ENCODE assay signal across 11 cellular contexts in the genomic region with DNA sequence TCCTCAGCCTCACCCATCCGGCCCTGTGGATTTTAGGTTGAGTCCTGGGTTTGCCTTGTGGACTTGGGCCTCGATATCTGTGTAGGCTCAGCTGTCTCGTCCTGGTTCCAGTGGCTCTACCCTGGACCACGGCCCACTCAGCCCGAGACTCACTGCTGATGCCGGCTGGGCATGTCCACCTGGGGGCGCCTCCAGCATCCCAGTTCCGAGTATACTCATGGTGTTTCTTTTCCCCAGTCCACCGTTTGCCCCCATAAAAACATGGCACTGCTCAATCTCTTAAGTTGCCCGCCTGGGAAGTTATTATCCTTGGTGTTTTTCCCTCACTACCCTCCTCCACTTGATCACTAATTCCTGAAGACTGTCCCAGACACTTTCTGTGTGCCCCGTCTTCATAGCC.
A peak's percentile ranks its signal among the peaks of the same experiment; 100 is the strongest.
DNase-seq lines count a peak whose midpoint lies in the region; ATAC-seq, FAIRE-seq and TF ChIP-seq lines count a peak whose summit lies in the region.
"Had no signal": no experiment of that assay in that cellular context is flagged by ENCODE, and none has a peak within 500 bp of the region (broad histone marks: within the 10 kb centered on the region; RNA-seq: fewer than 3 reads in every experiment).

No MANE protein-coding gene starts in this region.

- H3K4me1 Mint-ChIP-seq in endodermal cell: peaks cover 36% of the 10 kb centered on the region

- H3K27me3 Mint-ChIP-seq in endodermal cell (ENCODE audit: insufficient read depth): no peaks in the 10 kb centered on the region
- H3K27me3 Mint-ChIP-seq: T-cell had no signal

- ATAC-seq in lower lobe of right lung (peak; percentile 37 to 46), GM21447 (IDR thresholded peaks at IDR 0.05; ENCODE audit: unreplicated experiment) (no peak)
- ATAC-seq: T-cell had no signal

- H3K27ac Mint-ChIP-seq in endodermal cell: no peak overlapping the region
- H3K27ac Mint-ChIP-seq: T-cell had no signal

- no peaks in the 10 kb centered on the region for H3K4me1 ChIP-seq in endodermal cell (ENCODE audit: control insufficient read depth, insufficient read depth, low read length)
- H3K4me1 ChIP-seq in lower lobe of right lung: peaks cover 36% of the 10 kb centered on the region

- TF ChIP-seq CTCF in NB4 (IDR thresholded peaks at IDR 0.05; ENCODE audit: low read depth, low read length) (peak; percentile 26), endodermal cell (conservative IDR thresholded peaks at IDR 0.05) (peak; percentile 80), lower lobe of right lung (IDR thresholded peaks at IDR 0.05) (peak; percentile 31)

- no peaks in the 10 kb centered on the region for H3K9me3 Mint-ChIP-seq in endodermal cell
- H3K9me3 Mint-ChIP-seq: T-cell had no signal

- H3K9me3 ChIP-seq in endodermal cell (ENCODE audit: control insufficient read depth, low read length) (no peaks in the 10 kb centered on the region), lower lobe of right lung (no peaks in the 10 kb centered on the region)

- WGBS in endodermal cell (ENCODE audit: insufficient coverage in 1 of 2, insufficient read length in 1 of 2), 2 experiments: 82 to 86% methylated on average over 8 to 11 of the region's 11 CpGs

- peaks cover 6% of the 10 kb centered on the region for H3K36me3 Mint-ChIP-seq in endodermal cell (ENCODE audit: low read depth)

- no peaks in the 10 kb centered on the region for H3K27me3 ChIP-seq in endodermal cell (ENCODE audit: control insufficient read depth, insufficient read depth, low read length, poor library complexity, severe bottlenecking)
- no peaks in the 10 kb centered on the region for H3K27me3 ChIP-seq in lower lobe of right lung (ENCODE audit: low read depth)

- H3K9ac ChIP-seq in endodermal cell (ENCODE audit: extremely low read depth, low read length, poor library complexity, severe bottlenecking): no peak overlapping the region

- TF ChIP-seq POLR2A in NB4 (IDR thresholded peaks at IDR 0.05; ENCODE audit: extremely low read depth, insufficient read length): no peak
- no peak for TF ChIP-seq POLR2A in H54 (IDR thresholded peaks at IDR 0.05; ENCODE audit: low read depth, low read length)

- H3K4me3 ChIP-seq in NB4 (ENCODE audit: low read depth, low read length): no peak overlapping the region
- no peak overlapping the region for H3K4me3 ChIP-seq in endodermal cell (ENCODE audit: low read length)
- no peak overlapping the region for H3K4me3 ChIP-seq in lower lobe of right lung

- no peak overlapping the region for H3K27ac ChIP-seq in endodermal cell (ENCODE audit: low read depth, low read length)
- H3K27ac ChIP-seq in lower lobe of right lung: no peak overlapping the region

- no peaks in the 10 kb centered on the region for H3K36me3 ChIP-seq in endodermal cell (ENCODE audit: control insufficient read depth, insufficient read depth, low read length)
- H3K36me3 ChIP-seq in lower lobe of right lung: no peaks in the 10 kb centered on the region

- no peak for FAIRE-seq in H54 (lab: Jason Lieb, UNC)
- FAIRE-seq: G401.6 had no signal

- DNase-seq in Daoy (ENCODE audit: low read depth): peak; percentile 37
- DNase-seq in NB4 (ENCODE audit: low read depth): no peak
- peak; percentile 89 for DNase-seq in endodermal cell
- DNase-seq in lower lobe of right lung: no peak
- no peak for DNase-seq in H54 (ENCODE audit: insufficient read length, low spot score)
- no peak for DNase-seq in stimulated activated CD4-positive, alpha-beta T cell treated with anti-CD3 and anti-CD28 coated beads, Interleukin-15, amount 100 ng/mL, for 24 hours
- DNase-seq in stimulated activated CD8-positive, alpha-beta memory T cell treated with anti-CD3 and anti-CD28 coated beads, Interleukin-4, amount 100 ng/mL, for 48 hours: no peak
- DNase-seq: effector CD4-positive, alpha-beta T cell; T-cell had no signal

- no peak overlapping the region for H3K4me3 Mint-ChIP-seq in endodermal cell
- H3K4me3 Mint-ChIP-seq: T-cell had no signal

- intact Hi-C loops in lower lobe of right lung (cut with DNase I): no loop called here

Comparison
In these comparisons a context has a peak if more than half of its experiments do, and no peak if none do; other contexts are left out.
1. DNase-seq: peak in Daoy (single experiment) and endodermal cell (single experiment); none in NB4 (single experiment), lower lobe of right lung (single experiment), H54 (single experiment), stimulated activated CD4-positive, alpha-beta T cell treated with anti-CD3 and anti-CD28 coated beads, Interleukin-15, amount 100 ng/mL, for 24 hours (single experiment) and stimulated activated CD8-positive, alpha-beta memory T cell treated with anti-CD3 and anti-CD28 coated beads, Interleukin-4, amount 100 ng/mL, for 48 hours (single experiment).
2. CTCF ChIP-seq: peak in every context shown above with its lines; median percentile 80 in endodermal cell; 31 in lower lobe of right lung; 26 in NB4.